In the genomic region with DNA sequence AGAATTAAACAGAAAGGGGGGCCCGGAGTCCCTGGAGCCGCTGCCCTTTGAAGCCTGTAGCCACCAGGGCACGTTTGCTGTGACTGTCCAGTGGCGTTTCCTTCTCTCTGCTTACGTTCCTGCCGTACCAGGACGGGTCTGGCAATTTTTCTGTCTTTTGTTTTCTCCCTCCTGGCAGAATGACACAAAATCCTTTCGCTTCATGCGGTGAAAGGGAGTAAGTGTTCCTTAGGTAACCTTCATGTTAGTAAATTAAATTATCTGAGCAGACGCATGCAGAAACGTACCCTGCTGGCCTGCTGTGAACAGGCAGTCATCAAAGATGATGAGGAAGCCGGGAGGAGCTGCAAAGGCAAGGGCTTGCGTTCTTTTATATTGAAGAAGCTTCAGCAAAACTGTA, we compare ENCODE assay signal across 13 cellular contexts.
DNase-seq lines count a peak whose midpoint lies in the region; ATAC-seq and TF ChIP-seq lines count a peak whose summit lies in the region.
"Had no signal": no experiment of that assay in that cellular context is flagged by ENCODE, and none has a peak within 500 bp of the region (broad histone marks: within the 10 kb centered on the region; RNA-seq: fewer than 3 reads in every experiment).

No MANE protein-coding gene starts in this region.

- H3K4me3 ChIP-seq in body of pancreas (no peak overlapping the region), spleen (peak overlapping the region in 1 of 8 donors; percentile 17)
- H3K4me3 ChIP-seq: adrenal gland, SK-N-MC had no signal

- H3K4me1 Mint-ChIP-seq in immature natural killer cell, result peaks cover 0 to 4% of the 10 kb centered on the region in 2 donors

- peaks cover 0 to 7% (median 1%) of the 10 kb centered on the region in 6 donors for H3K9me3 Mint-ChIP-seq in immature natural killer cell

- peak; percentile 57 for ATAC-seq in body of pancreas
- ATAC-seq in GM21737 (IDR thresholded peaks at IDR 0.05; ENCODE audit: unreplicated experiment), result no peak
- ATAC-seq in left colon, result no peak

- DNase-seq in GM10266 (ENCODE audit: extremely low spot score) (peak; percentile 5), body of pancreas (peak in 3 of 4 donors; percentile 5 to 27 (median 12)), left kidney (ENCODE audit: low read depth, low spot score) (peak; percentile 65), spleen (no peak), immature natural killer cell (no peak), left colon (no peak)
- no peak for DNase-seq in stimulated activated CD4-positive, alpha-beta T cell treated with anti-CD3 and anti-CD28 coated beads, Interleukin-4, amount 100 ng/mL, for 1 hour
- DNase-seq: activated CD4-positive, alpha-beta T cell treated with anti-CD3 and anti-CD28 coated beads, Interleukin-2, amount 50 U/mL, for 48 hours; NCI-H226 had no signal

- H3K36me3 ChIP-seq in body of pancreas (replicated peaks in 1 of 2; ENCODE audit: insufficient read depth in 1 of 2, low read depth in 2 of 2) (no peaks in the 10 kb centered on the region), spleen (no peaks in the 10 kb centered on the region)
- H3K36me3 ChIP-seq: adrenal gland had no signal

- no peaks in the 10 kb centered on the region for H3K9me3 ChIP-seq in body of pancreas
- H3K9me3 ChIP-seq in spleen, result no peaks in the 10 kb centered on the region
- H3K9me3 ChIP-seq: adrenal gland had no signal

- TF ChIP-seq CTCF in GM10266 (IDR thresholded peaks at IDR 0.05; ENCODE audit: control insufficient read depth, insufficient read depth, low read depth, missing control alignments), result no peak
- peak in 3 of 7 experiments; percentile 15 to 28 (median 18) for TF ChIP-seq CTCF in body of pancreas (IDR thresholded peaks at IDR 0.05)
- peak in 2 of 11 experiments; percentile 19 to 26 for TF ChIP-seq CTCF in spleen (IDR thresholded peaks at IDR 0.05 in 8 of 11, conservative IDR thresholded peaks at IDR 0.05 in 3 of 11)

- 22 to 32% methylated on average over 13 of the region's 13 CpGs for WGBS in body of pancreas, 2 donors
- WGBS in spleen, 5 donors, result 4 to 9% (median 7%) methylated on average over 13 of the region's 13 CpGs

- no peak overlapping the region for H3K27ac ChIP-seq in body of pancreas
- H3K27ac ChIP-seq in spleen, result peak overlapping the region in 6 of 8 donors; percentile 23 to 87 (median 51)
- H3K27ac ChIP-seq: adrenal gland, KMS-11, SK-N-MC had no signal

- peaks cover 0 to 2% (median 2%) of the 10 kb centered on the region in 3 donors for H3K27me3 Mint-ChIP-seq in immature natural killer cell (ENCODE audit: low read depth in 3 of 3)

- no peak for TF ChIP-seq POLR2A in body of pancreas (IDR thresholded peaks at IDR 0.05)
- TF ChIP-seq POLR2A in spleen (IDR thresholded peaks at IDR 0.05), result no peak

- H3K4me3 Mint-ChIP-seq in immature natural killer cell, result no peak overlapping the region

- no peak overlapping the region for H3K27ac Mint-ChIP-seq in immature natural killer cell

- intact Hi-C loops in body of pancreas (cut with DNase I), result no loop called here
- intact Hi-C loops in spleen (cut with DNase I; ENCODE audit: low total_unique reads), result no loop called here
- intact Hi-C loops in left colon (cut with DNase I, micrococcal nuclease), result no loop called here

- H3K27me3 ChIP-seq in body of pancreas (no peaks in the 10 kb centered on the region), spleen (replicated peaks in 1 of 7) (no peaks in the 10 kb centered on the region)
- H3K27me3 ChIP-seq: adrenal gland had no signal

- H3K36me3 Mint-ChIP-seq in immature natural killer cell, result no peaks in the 10 kb centered on the region

- peaks cover 19% of the 10 kb centered on the region for H3K4me1 ChIP-seq in body of pancreas
- H3K4me1 ChIP-seq in spleen, result peaks cover 0 to 12% (median 8%) of the 10 kb centered on the region in 6 donors
- H3K4me1 ChIP-seq: adrenal gland had no signal

Comparison
In these comparisons a context has a peak if more than half of its experiments do, and no peak if none do; other contexts are left out.
1. DNase-seq: peak in GM10266 (single experiment), body of pancreas (3 of 4) and left kidney (single experiment); none in spleen (single experiment), immature natural killer cell (0 of 3), left colon (0 of 2) and stimulated activated CD4-positive, alpha-beta T cell treated with anti-CD3 and anti-CD28 coated beads, Interleukin-4, amount 100 ng/mL, for 1 hour (single experiment).
2. H3K27ac ChIP-seq: peak in spleen (6 of 8); none in body of pancreas (0 of 4).